Comparison of ENCODE assay signal across 29 cellular contexts in the genomic region with DNA sequence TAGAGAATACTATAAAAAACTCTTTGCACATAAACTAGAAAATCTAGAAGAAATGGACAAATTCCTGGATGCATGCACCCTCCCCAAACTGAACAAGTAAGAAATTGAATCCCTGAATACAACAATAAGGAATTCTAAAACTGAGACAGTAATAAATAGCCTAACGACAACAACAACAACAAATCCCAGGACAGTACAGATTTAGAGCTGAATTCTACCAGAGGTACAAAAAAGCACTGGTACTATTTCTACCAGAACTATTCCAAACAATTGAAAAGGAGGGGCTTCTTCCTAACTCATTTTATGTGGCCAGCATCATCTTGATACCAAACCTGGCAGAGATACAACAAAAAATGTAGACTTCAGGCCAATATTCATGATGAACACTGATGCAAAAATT.
"Had no signal": no experiment of that assay in that cellular context is flagged by ENCODE, and none has a peak within 500 bp of the region (broad histone marks: within the 10 kb centered on the region; RNA-seq: fewer than 3 reads in every experiment).

No MANE protein-coding gene starts in this region.

- H3K4me1 ChIP-seq: colonic mucosa, esophagus muscularis mucosa, esophagus squamous epithelium, foreskin keratinocyte, gastrocnemius medialis, gastroesophageal sphincter, heart left ventricle, heart right ventricle had no signal

- FAIRE-seq: colon, endometrium, endothelial cell of umbilical vein, frontal cortex had no signal

- ATAC-seq: effector memory CD8-positive, alpha-beta T cell; esophagus mucosa; foreskin keratinocyte; gastrocnemius medialis; gastroesophageal sphincter; heart left ventricle; heart right ventricle had no signal

- H3K4me2 ChIP-seq: hepatocyte had no signal

- H3K27ac ChIP-seq: colonic mucosa, coronary artery, dorsolateral prefrontal cortex, epithelial cell of prostate, esophagus muscularis mucosa, esophagus squamous epithelium, foreskin keratinocyte, gastrocnemius medialis, gastroesophageal sphincter, heart left ventricle, heart right ventricle, hepatocyte had no signal

- H3K79me2 ChIP-seq: hepatocyte had no signal

- DNase-seq: colonic mucosa; cortex of kidney; dermis blood vessel endothelial cell; dorsolateral prefrontal cortex; effector CD4-positive, alpha-beta T cell; effector CD8-positive, alpha-beta T cell; effector memory CD4-positive, alpha-beta T cell; effector memory CD8-positive, alpha-beta T cell; endodermal cell; erythroblast; esophagus squamous epithelium; foreskin fibroblast; foreskin keratinocyte; foreskin melanocyte; gastrocnemius medialis; glutamatergic neuron; head of caudate nucleus; heart left ventricle; heart right ventricle had no signal

- H3K27me3 ChIP-seq: colonic mucosa, dorsolateral prefrontal cortex, esophagus muscularis mucosa, esophagus squamous epithelium, foreskin keratinocyte, gastrocnemius medialis, gastroesophageal sphincter, heart left ventricle, heart right ventricle, hepatocyte had no signal

- H3K9me3 ChIP-seq: colonic mucosa, esophagus muscularis mucosa, esophagus squamous epithelium, gastroesophageal sphincter had no signal

- H3K4me3 ChIP-seq: colonic mucosa, coronary artery, dorsolateral prefrontal cortex, esophagus muscularis mucosa, esophagus squamous epithelium, gastrocnemius medialis, gastroesophageal sphincter, heart left ventricle, heart right ventricle, hepatocyte had no signal

- H3K36me3 ChIP-seq: colonic mucosa, esophagus muscularis mucosa, esophagus squamous epithelium, gastrocnemius medialis, gastroesophageal sphincter, heart left ventricle, heart right ventricle had no signal

- H2AFZ ChIP-seq: hepatocyte had no signal
